27 cellular contexts compared by ENCODE assay signal in the genomic region with DNA sequence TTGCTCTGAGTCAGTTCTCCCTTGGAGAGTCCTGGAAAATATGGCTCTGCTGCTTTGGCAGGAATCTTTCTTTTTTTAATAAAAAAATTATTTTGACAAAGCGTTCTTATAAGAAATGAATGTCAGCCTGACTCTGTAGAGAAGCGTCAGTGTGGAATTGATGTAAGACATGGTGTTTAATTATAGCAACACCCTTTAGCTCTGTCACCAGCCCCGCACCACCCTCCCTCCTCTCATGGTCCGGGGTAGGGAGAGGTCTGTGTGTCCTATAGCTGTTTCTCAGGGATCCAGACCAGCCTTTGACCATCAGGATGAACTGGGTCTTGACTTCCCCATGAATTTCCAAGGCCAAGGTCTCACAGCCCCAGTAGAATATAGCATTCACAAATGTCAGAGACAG.
"Had no signal": no experiment of that assay in that cellular context is flagged by ENCODE, and none has a peak within 500 bp of the region (broad histone marks: within the 10 kb centered on the region; RNA-seq: fewer than 3 reads in every experiment).

No MANE protein-coding gene starts in this region.

- H3K9me3 ChIP-seq: stomach, suprapubic skin, testis, thoracic aorta, thyroid gland, tibial artery, tibial nerve, transverse colon, upper lobe of left lung, upper lobe of right lung, uterus, vagina had no signal

- H3K4me3 ChIP-seq: stomach, suprapubic skin, testis, thoracic aorta, thyroid gland, tibial artery, tibial nerve, transverse colon, upper lobe of left lung, upper lobe of right lung, uterus, vagina had no signal

- ATAC-seq: stimulated activated effector memory CD8-positive, alpha-beta T cell treated with anti-CD3 and anti-CD28 coated beads, Interleukin-12 subunit alpha, Interleukin-12 subunit beta, amount 100 ng/mL, for 72 hours; stimulated activated memory B cell treated with anti-CD40 and anti-IgM and Interleukin-4, amounts not matched to agents 10 μg/mL and 1 μg/mL and 100 μg/mL, for 72 hours; stimulated activated naive B cell treated with anti-CD40 and anti-IgM and Interleukin-4, amounts not matched to agents 10 μg/mL and 1 μg/mL and 100 μg/mL, for 72 hours; stimulated activated naive CD8-positive, alpha-beta T cell treated with anti-CD3 and anti-CD28 coated beads, Interleukin-15, amount 100 ng/mL, for 72 hours; stimulated activated naive CD8-positive, alpha-beta T cell treated with anti-CD3 and anti-CD28 coated beads, Interleukin-15, Interleukin-2, amounts not matched to agents 100 U/mL and 50 U/mL, for 24 hours; upper lobe of right lung had no signal

- FAIRE-seq: urothelium cell line had no signal

- H3K4me1 ChIP-seq: stomach, suprapubic skin, testis, thyroid gland, tibial artery, tibial nerve, transverse colon, upper lobe of left lung, upper lobe of right lung, uterus, vagina had no signal

- DNase-seq: stimulated activated CD4-positive, alpha-beta T cell treated with anti-CD3 and anti-CD28 coated beads, Interleukin-2, amount 100 ng/mL, for 48 hours; stimulated activated CD4-positive, alpha-beta T cell treated with anti-CD3 and anti-CD28 coated beads, Interleukin-4, amount 100 ng/mL, for 1 hour; stimulated activated CD4-positive, alpha-beta T cell treated with anti-CD3 and anti-CD28 coated beads, Interleukin-4, amount 100 ng/mL, for 24 hours; stimulated activated CD4-positive, alpha-beta T cell treated with anti-CD3 and anti-CD28 coated beads, Interleukin-4, amount 100 ng/mL, for 4 hours; stimulated activated CD8-positive, alpha-beta memory T cell treated with anti-CD3 and anti-CD28 coated beads, Interleukin-4, amount 100 ng/mL, for 48 hours; stimulated activated naive B cell treated with anti-CD40 and anti-IgM and Interleukin-4, amounts not matched to agents 10 μg/mL and 1 μg/mL and 100 μg/mL, for 72 hours; stimulated activated naive CD4-positive, alpha-beta T cell; stimulated activated naive CD4-positive, alpha-beta T cell treated with Interleukin-2 at 50 U/mL for 16 hours; stimulated activated naive CD8-positive, alpha-beta T cell treated with anti-CD3 and anti-CD28 coated beads, Interleukin-15, amount 100 ng/mL, for 72 hours; stimulated activated naive CD8-positive, alpha-beta T cell treated with anti-CD3 and anti-CD28 coated beads, Interleukin-15, Interleukin-2, amounts not matched to agents 100 U/mL and 50 U/mL, for 24 hours; stomach; substantia nigra; testis; thyroid gland; tibial artery; transverse colon; trophoblast cell; upper lobe of left lung; upper lobe of right lung; uterus had no signal

- H3K36me3 ChIP-seq: stomach, suprapubic skin, thoracic aorta, thyroid gland, tibial artery, tibial nerve, transverse colon, upper lobe of left lung, upper lobe of right lung, uterus, vagina had no signal

- H3K27me3 ChIP-seq: testis, thyroid gland, tibial nerve, transverse colon, upper lobe of left lung, uterus, vagina had no signal

- H3K27ac ChIP-seq: stomach, suprapubic skin, testis, thoracic aorta, thyroid gland, tibial artery, tibial nerve, transverse colon, upper lobe of left lung, upper lobe of right lung, uterus, vagina had no signal
